Comparison of ENCODE assay signal across 9 cellular contexts in the genomic region with DNA sequence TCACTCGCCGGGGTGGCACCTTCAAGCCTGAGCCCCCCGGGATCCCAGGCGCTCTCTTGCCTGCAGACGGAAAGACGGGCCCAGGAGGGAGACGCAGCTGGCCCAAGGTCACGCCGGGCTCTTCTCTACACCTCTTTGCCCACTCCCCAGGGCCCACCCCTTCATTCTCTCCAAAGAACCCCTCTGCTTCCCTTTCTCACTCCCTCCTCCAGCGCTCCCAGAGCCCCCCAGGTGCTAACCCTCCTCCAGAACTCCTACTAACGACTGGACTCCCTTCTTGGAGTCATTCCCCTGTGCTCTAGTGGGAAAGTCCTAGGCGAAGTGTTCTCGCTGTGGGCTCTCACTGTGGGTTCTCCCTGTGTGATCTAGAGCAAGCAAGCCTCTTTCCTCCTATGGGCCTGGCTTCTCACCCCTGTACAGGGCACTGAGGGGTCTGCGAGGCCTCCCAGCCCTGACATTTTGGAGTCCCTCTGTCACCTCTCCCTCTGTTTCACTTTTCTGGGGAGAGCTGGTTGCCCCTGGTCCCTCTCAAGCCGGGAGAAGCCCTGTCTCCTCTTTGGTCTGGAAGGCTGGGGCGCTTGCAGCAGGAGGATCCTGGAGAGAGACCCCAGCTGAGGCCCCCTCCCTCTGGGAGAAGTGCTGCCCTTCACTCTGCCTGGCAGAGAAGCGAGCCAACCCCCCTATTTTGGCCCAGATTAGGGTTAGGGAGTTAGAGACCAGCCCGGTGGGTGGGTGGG. TPM values are rescaled to one million over a fixed set of nuclear protein-coding genes. Genes with fewer than 3 reads are reported as not detected.
DNase-seq lines count a peak whose midpoint lies in the region; ATAC-seq and TF ChIP-seq lines count a peak whose summit lies in the region.
"Had no signal": no experiment of that assay in that cellular context is flagged by ENCODE, and none has a peak within 500 bp of the region (broad histone marks: within the 10 kb centered on the region; RNA-seq: fewer than 3 reads in every experiment).

No MANE protein-coding gene starts in this region.

- H3K36me3 Mint-ChIP-seq in activated naive CD8-positive, alpha-beta T cell treated with anti-CD3 and anti-CD28 coated beads, Interleukin-2, amount 10 ng/mL, durations not matched to agents 7 days and 5 days, result no peaks in the 10 kb centered on the region

- POLR2A ChIA-PET in activated naive CD8-positive, alpha-beta T cell treated with anti-CD3 and anti-CD28 coated beads, Interleukin-2, amount 10 ng/mL, durations not matched to agents 7 days and 5 days (lab: Charles Lee), result interaction anchor here (0.8 kb wide), 1 partner anchor 70 kb away, joined by 6 read pairs; no protein-coding TSS in a partner anchor

- H3K9me3 Mint-ChIP-seq in activated naive CD8-positive, alpha-beta T cell treated with anti-CD3 and anti-CD28 coated beads, Interleukin-2, amount 10 ng/mL, durations not matched to agents 7 days and 5 days, result no peaks in the 10 kb centered on the region

- TF ChIP-seq CTCF in kidney epithelial cell (IDR thresholded peaks at IDR 0.05; ENCODE audit: insufficient read depth, low read length, poor library complexity, severe bottlenecking), result no peak

- peaks cover 16% of the 10 kb centered on the region for H3K4me1 Mint-ChIP-seq in activated naive CD8-positive, alpha-beta T cell treated with anti-CD3 and anti-CD28 coated beads, Interleukin-2, amount 10 ng/mL, durations not matched to agents 7 days and 5 days

- H3K27me3 ChIP-seq in ACC112 (ENCODE audit: insufficient read depth, low read length), result no peaks in the 10 kb centered on the region
- no peaks in the 10 kb centered on the region for H3K27me3 ChIP-seq in kidney epithelial cell (ENCODE audit: control insufficient read depth, insufficient read depth, low read length)
- no peaks in the 10 kb centered on the region for H3K27me3 ChIP-seq in thymus (ENCODE audit: control insufficient read depth, insufficient read depth)

- DNase-seq in activated naive CD8-positive, alpha-beta T cell treated with anti-CD3 and anti-CD28 coated beads, Interleukin-2, amount 10 ng/mL, durations not matched to agents 7 days and 5 days, result peak; percentile 36
- DNase-seq in kidney epithelial cell (ENCODE audit: low read depth) (no peak), GM19238 (ENCODE audit: insufficient read length, low spot score) (no peak), NCI-H1048 (lab: John Stamatoyannopoulos, UW) (no peak)
- DNase-seq in stimulated activated CD8-positive, alpha-beta memory T cell treated with anti-CD3 and anti-CD28 coated beads, Interleukin-4, amount 100 ng/mL, for 48 hours, result no peak

- H3K4me1 ChIP-seq in ACC112 (ENCODE audit: control insufficient read depth, insufficient read depth, low read length, unreplicated experiment) (peaks cover 48% of the 10 kb centered on the region), thymus (ENCODE audit: control insufficient read depth, insufficient read depth, low read length) (peaks cover 5% of the 10 kb centered on the region)

- peak overlapping the region; percentile 93 for H3K4me3 Mint-ChIP-seq in activated naive CD8-positive, alpha-beta T cell treated with anti-CD3 and anti-CD28 coated beads, Interleukin-2, amount 10 ng/mL, durations not matched to agents 7 days and 5 days

- H3K9me3 ChIP-seq in thymus (ENCODE audit: control insufficient read depth), result no peaks in the 10 kb centered on the region

- peak; percentile 21 for ATAC-seq in HG02884 (IDR thresholded peaks at IDR 0.05; ENCODE audit: unreplicated experiment)
- no peak for ATAC-seq in activated naive CD8-positive, alpha-beta T cell treated with anti-CD3 and anti-CD28 coated beads, Interleukin-2, amount 10 ng/mL, durations not matched to agents 7 days and 5 days (ENCODE audit: low read depth)

- H3K79me2 ChIP-seq in ACC112 (ENCODE audit: control insufficient read depth, insufficient read depth, low read length, unreplicated experiment), result peaks cover 39% of the 10 kb centered on the region

- 22% methylated on average over 18 of the region's 18 CpGs for WGBS in thymus

- peaks cover 23% of the 10 kb centered on the region for H3K27me3 Mint-ChIP-seq in activated naive CD8-positive, alpha-beta T cell treated with anti-CD3 and anti-CD28 coated beads, Interleukin-2, amount 10 ng/mL, durations not matched to agents 7 days and 5 days

- H3K27ac ChIP-seq in ACC112 (ENCODE audit: low read depth, low read length) (no peak overlapping the region), thymus (ENCODE audit: low read depth) (peak overlapping the region; percentile 55)

- H3K36me3 ChIP-seq in ACC112 (ENCODE audit: insufficient read depth, low read length), result no peaks in the 10 kb centered on the region
- H3K36me3 ChIP-seq in kidney epithelial cell (ENCODE audit: control insufficient read depth, insufficient read depth, low read length), result peaks cover 1% of the 10 kb centered on the region
- no peaks in the 10 kb centered on the region for H3K36me3 ChIP-seq in thymus (ENCODE audit: control insufficient read depth, insufficient read depth)

- peak overlapping the region; percentile 91 for H2AFZ ChIP-seq in ACC112 (ENCODE audit: low read length, unreplicated experiment)

- peak overlapping the region; percentile 85 for H3K4me3 ChIP-seq in ACC112 (ENCODE audit: low read depth, low read length)
- peak overlapping the region; percentile 78 for H3K4me3 ChIP-seq in kidney epithelial cell (ENCODE audit: low read depth, low read length)
- peak overlapping the region; percentile 66 for H3K4me3 ChIP-seq in thymus (ENCODE audit: low read length)

- peak overlapping the region; percentile 54 for H3K27ac Mint-ChIP-seq in activated naive CD8-positive, alpha-beta T cell treated with anti-CD3 and anti-CD28 coated beads, Interleukin-2, amount 10 ng/mL, durations not matched to agents 7 days and 5 days

RNA-seq across cellular contexts. Expression of a gene that starts 0.9 kb away (rescaled TPM):
- 1 to 10 TPM; 2.4 to 5.5 TPM for total RNA-seq in activated naive CD8-positive, alpha-beta T cell treated with anti-CD3 and anti-CD28 coated beads, Interleukin-2, amount 10 ng/mL, durations not matched to agents 7 days and 5 days
- 45.2 and 45.5 TPM in 2 replicates for total RNA-seq in kidney epithelial cell
- 5.3 TPM for polyA plus RNA-seq in thymus

RNA-seq across cellular contexts. Expression of a gene that starts 28.2 kb away (rescaled TPM):
- total RNA-seq in activated naive CD8-positive, alpha-beta T cell treated with anti-CD3 and anti-CD28 coated beads, Interleukin-2, amount 10 ng/mL, durations not matched to agents 7 days and 5 days, result not detected
- 0.14 and 1.1 TPM in 2 replicates for total RNA-seq in kidney epithelial cell
- polyA plus RNA-seq in thymus, result 2.0 TPM
- total RNA-seq: glomerular endothelial cell had no signal
